Comparison of ENCODE assay signal across 8 cellular contexts in the genomic region with DNA sequence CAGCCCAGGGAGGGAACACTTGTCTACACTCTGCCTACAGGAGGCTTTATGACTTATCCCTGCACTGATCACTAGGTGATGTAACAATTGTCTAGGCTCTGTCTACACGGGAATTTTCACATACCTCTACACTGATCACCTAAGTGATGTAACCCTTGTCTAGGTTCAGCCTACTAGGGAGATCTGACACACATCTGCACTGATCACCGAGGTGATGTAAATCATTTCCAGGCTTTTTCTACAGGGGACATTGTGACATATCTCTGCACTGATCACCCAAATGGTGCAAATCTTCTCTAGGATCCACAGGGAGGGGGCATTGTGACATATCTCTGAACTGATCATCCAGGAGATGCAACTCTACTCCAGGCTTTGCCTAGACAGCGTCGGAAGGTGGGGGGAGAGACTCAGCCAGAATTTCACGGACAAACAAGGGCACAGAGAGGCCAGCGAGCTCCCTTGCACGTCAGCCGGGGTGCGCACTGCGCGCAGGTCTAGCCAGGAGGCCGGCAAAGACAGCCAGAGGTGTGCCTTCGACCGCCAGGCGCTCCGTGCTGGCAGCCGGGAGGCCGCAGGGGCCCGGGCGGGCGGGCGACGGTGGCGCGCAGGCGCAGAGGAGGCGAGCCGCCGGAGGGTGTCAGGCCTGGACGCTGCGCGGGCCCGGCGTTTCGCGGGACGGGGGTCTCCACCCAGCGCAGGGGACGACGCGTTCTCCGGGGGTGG. TPM values are rescaled to one million over a fixed set of nuclear protein-coding genes. Genes with fewer than 3 reads are reported as not detected.
DNase-seq lines count a peak whose midpoint lies in the region; ATAC-seq and TF ChIP-seq lines count a peak whose summit lies in the region.

No MANE protein-coding gene starts in this region.

- no TSS peak for BruUV-seq in HCT116 (replicated peaks; lab: Mats Ljungman, UMichigan)

- TF ChIP-seq RAD21 in HCT116 (IDR thresholded peaks at IDR 0.05; ENCODE audit: low read depth), result no peak

- H3K4me1 ChIP-seq in HCT116 (ENCODE audit: control insufficient read depth in 1 of 2, insufficient read depth in 2 of 2, low read length in 2 of 2) (peaks cover 3 to 5% of the 10 kb centered on the region in 2 experiments; a peak in 2 of 4 replicates), ectodermal cell (ENCODE audit: control insufficient read depth, insufficient read depth, low read length) (no peaks in the 10 kb centered on the region), mononuclear cell (ENCODE audit: insufficient read depth, low read length) (peaks cover 5% of the 10 kb centered on the region)

- no peak for DNase-seq in AG04449 (ENCODE audit: low read depth, low spot score)
- DNase-seq in HCT116 (ENCODE audit: low read depth, low spot score), result no peak
- DNase-seq in activated CD4-positive, alpha-beta T cell treated with anti-CD3 and anti-CD28 coated beads for 24 hours (ENCODE audit: low read depth in 2 of 2), result peak; percentile 49 to 51
- DNase-seq in stimulated activated CD8-positive, alpha-beta memory T cell treated with anti-CD3 and anti-CD28 coated beads, Interleukin-7, amount 100 ng/mL, for 48 hours (ENCODE audit: extremely low read depth in 1 of 2, low read depth in 1 of 2), result peak; percentile 50 to 60
- no peak for DNase-seq in DMS153 (lab: John Stamatoyannopoulos, UW)

- TF ChIP-seq CTCF in AG04449 (IDR thresholded peaks at IDR 0.05; ENCODE audit: insufficient read depth, low read length, missing control alignments) (no peak), HCT116 (IDR thresholded peaks at IDR 0.05 in 2 of 3, conservative IDR thresholded peaks at IDR 0.05 in 1 of 3; ENCODE audit: borderline replicate concordance in 1 of 3, insufficient read depth in 1 of 3, low read depth in 2 of 3, low read length in 2 of 3) (no peak)

- intact Hi-C loops in HCT116 (cut with micrococcal nuclease), result loop anchor here (5.0 kb wide), 2 partner anchors 46 to 156 kb away; partner anchors contain the start of genes THOC1 and USP14

- RAD21 ChIA-PET in HCT116 (lab: Charles Lee; ENCODE audit: low non-redundant PET in 1 of 2, low total read pairs in 2 of 2, uncharacterized antibody in 2 of 2, unreplicated experiment in 2 of 2), result no interaction called here

- H3K36me3 ChIP-seq in HCT116 (ENCODE audit: control insufficient read depth in 1 of 2, insufficient read depth in 2 of 2, low read length in 2 of 2) (no peaks in the 10 kb centered on the region), ectodermal cell (ENCODE audit: control insufficient read depth, insufficient read depth, low read length) (no peaks in the 10 kb centered on the region)

- H3K27me3 ChIP-seq in HCT116 (ENCODE audit: insufficient read depth, low read length) (no peaks in the 10 kb centered on the region), ectodermal cell (ENCODE audit: control insufficient read depth, insufficient read depth, low read length, poor library complexity, severe bottlenecking) (peaks cover 8% of the 10 kb centered on the region), mononuclear cell (ENCODE audit: insufficient read depth, low read length) (no peaks in the 10 kb centered on the region)

- no peak overlapping the region for H3K27ac ChIP-seq in HCT116 (ENCODE audit: low read depth, low read length)
- no peak overlapping the region for H3K27ac ChIP-seq in ectodermal cell (ENCODE audit: insufficient read depth, low read depth, low read length, poor library complexity, severe bottlenecking)

- H3K9me3 ChIP-seq in HCT116 (ENCODE audit: control insufficient read depth in 1 of 2, insufficient read depth in 1 of 2, low read depth in 1 of 2, low read length in 2 of 2) (peaks cover 2 to 5% of the 10 kb centered on the region in 2 experiments; a peak in 1 of 4 replicates), ectodermal cell (ENCODE audit: control insufficient read depth, low read length) (peaks cover 2% of the 10 kb centered on the region), mononuclear cell (ENCODE audit: low read depth, low read length) (no peaks in the 10 kb centered on the region)

- WGBS in ectodermal cell, 2 experiments, result 27 to 30% methylated on average over 29 to 40 of the region's 42 CpGs

- H4K20me1 ChIP-seq in HCT116 (ENCODE audit: insufficient read depth), result no peaks in the 10 kb centered on the region

- no peak overlapping the region for H3K9ac ChIP-seq in HCT116 (ENCODE audit: low read length)

- CTCF ChIA-PET in AG04449 (lab: Yijun Ruan, JAX), result no interaction called here
- CTCF ChIA-PET in HCT116 (lab: Charles Lee), result no interaction called here

- H3K9me2 ChIP-seq in HCT116 (ENCODE audit: insufficient read depth), result no peaks in the 10 kb centered on the region

- H3K79me2 ChIP-seq in HCT116 (ENCODE audit: insufficient read depth, low read length), result no peaks in the 10 kb centered on the region

- peak overlapping the region; percentile 50 for H3K4me2 ChIP-seq in HCT116 (ENCODE audit: low read length)

- H3K4me3 ChIP-seq in AG04449 (ENCODE audit: low read depth, low read length), result peak overlapping the region; percentile 32
- H3K4me3 ChIP-seq in HCT116 (replicated peaks in 1 of 2; ENCODE audit: low read depth in 1 of 2, low read length in 2 of 2), result no peak overlapping the region
- peak overlapping the region; percentile 13 for H3K4me3 ChIP-seq in ectodermal cell (ENCODE audit: insufficient read depth, low read depth, low read length)
- H3K4me3 ChIP-seq in mononuclear cell (ENCODE audit: low read length), result peak overlapping the region; percentile 13

- POLR2A ChIA-PET in AG04449 (lab: Yijun Ruan, JAX) (no interaction called here), HCT116 (lab: Charles Lee) (no interaction called here)

- no peak for TF ChIP-seq POLR2A in HCT116 (IDR thresholded peaks at IDR 0.05; ENCODE audit: borderline replicate concordance, extremely low read depth, insufficient read depth, insufficient read length)

- peak; percentile 58 for ATAC-seq in HCT116
- no peak for ATAC-seq in GM19397 (IDR thresholded peaks at IDR 0.05; ENCODE audit: unreplicated experiment)

- no peak overlapping the region for H2AFZ ChIP-seq in HCT116 (ENCODE audit: low read depth, low read length, poor library complexity, severe bottlenecking)

TF ChIP-seq in HCT116, 20 proteins besides CTCF, POLR2A, EP300 and RAD21:
- no peak for TF ChIP-seq EZH2 (IDR thresholded peaks at IDR 0.05)
- TF ChIP-seq, protein P1, sequence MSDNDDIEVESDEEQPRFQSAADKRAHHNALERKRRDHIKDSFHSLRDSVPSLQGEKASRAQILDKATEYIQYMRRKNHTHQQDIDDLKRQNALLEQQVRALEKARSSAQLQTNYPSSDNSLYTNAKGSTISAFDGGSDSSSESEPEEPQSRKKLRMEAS (IDR thresholded peaks at IDR 0.05), result peak; percentile 57; the same call in 1 of the 2 replicates

RNA-seq across cellular contexts. Expression of gene USP14, which starts 46.9 kb away (rescaled TPM):
- total RNA-seq in HCT116 (2021; ENCODE audit: unreplicated experiment) (56.1 TPM), mononuclear cell (33.9 TPM)
- polyA plus RNA-seq in HCT116 (2012), result 20.5 and 23.6 TPM in 2 replicates
- 103 TPM for polyA plus RNA-seq in ectodermal cell (2013, experiment 1 of 4)
- polyA plus RNA-seq in ectodermal cell (2013, experiment 2 of 4), result 105 TPM
- polyA plus RNA-seq in ectodermal cell (2013, experiment 3 of 4), result 77.5 TPM
- polyA plus RNA-seq in ectodermal cell (2013, experiment 4 of 4), result 82.1 TPM

Comparison
In these comparisons a context has a peak if more than half of its experiments do, and no peak if none do; other contexts are left out.
1. DNase-seq: peak in activated CD4-positive, alpha-beta T cell treated with anti-CD3 and anti-CD28 coated beads for 24 hours (2 of 2) and stimulated activated CD8-positive, alpha-beta memory T cell treated with anti-CD3 and anti-CD28 coated beads, Interleukin-7, amount 100 ng/mL, for 48 hours (2 of 2); none in AG04449 (single experiment), HCT116 (single experiment) and DMS153 (single experiment).
2. H3K4me3 ChIP-seq: peak in AG04449 (single experiment), ectodermal cell (single experiment) and mononuclear cell (single experiment); none in HCT116 (0 of 2).